In genomic region chr5:176536902-176537607, GRCh38 we compare ENCODE assay signal across 8 cellular contexts. TPM values are rescaled to one million over a fixed set of nuclear protein-coding genes. Genes with fewer than 3 reads are reported as not detected.
DNase-seq lines count a peak whose midpoint lies in the region; ATAC-seq and TF ChIP-seq lines count a peak whose summit lies in the region.

Gene RNF44 (minus strand): TSS chr5:176537402. CDS start chr5:176532472, 4,930 bp downstream.

- intact Hi-C loops in heart left ventricle (cut with DNase I): loop anchor here in 6 of 10 donors (1.0 to 10.0 kb wide), 8 partner anchors 89 to 468 kb away; partner anchors contain the start of genes FAF2 (in 5 of the 6), CLTB (in 3 of the 6), ARL10 (in 1 of the 6) and HIGD2A (in 1 of the 6)

- 0 to 1% (median 0%) methylated on average over 61 to 65 of the region's 65 CpGs for WGBS in adipose tissue, 3 donors
- WGBS in heart left ventricle, 4 donors: 0 to 2% (median 0%) methylated on average over 25 to 65 of the region's 65 CpGs

- peaks cover 15 to 78% (median 55%) of the 10 kb centered on the region in 12 donors for H3K4me1 ChIP-seq in heart left ventricle

- H3K27me3 ChIP-seq in heart left ventricle: no peaks in the 10 kb centered on the region

- H3K4me3 Mint-ChIP-seq in T-cell (peak within 1 kb of the TSS; percentile 97 to 99 (median 98)), type B pancreatic cell (peak within 1 kb of the TSS; percentile 99)

- TF ChIP-seq CTCF in GM13976 (IDR thresholded peaks at IDR 0.05; ENCODE audit: borderline replicate concordance, control extremely low read depth, extremely low read depth, insufficient read depth, missing control alignments) (no peak), heart left ventricle (IDR thresholded peaks at IDR 0.05) (no peak), type B pancreatic cell (conservative IDR thresholded peaks at IDR 0.05) (no peak)

- H3K36me3 ChIP-seq in heart left ventricle: peaks cover 0 to 2% (median under 1%) of the 10 kb centered on the region in 9 donors

- ATAC-seq in HG02870 (IDR thresholded peaks at IDR 0.05; ENCODE audit: unreplicated experiment) (peak; percentile 57), T-cell (replicated peaks in 1 of 4) (peak; percentile 63 to 70 (median 68)), heart left ventricle (peak; percentile 83 to 88 (median 88))

- peak in 1 of 2 donors; percentile 36 for TF ChIP-seq POLR2A in heart left ventricle (IDR thresholded peaks at IDR 0.05)

- CTCF ChIA-PET in T-cell (lab: Charles Lee): interaction anchor here (0.5 to 3.0 kb wide), 8 partner anchors 21 to 790 kb away, joined by 3 to 19 read pairs (median 4); partner anchors contain the start of gene FAF2 (in 1 of the 2)

- peaks cover 14% of the 10 kb centered on the region for H3K36me3 Mint-ChIP-seq in T-cell
- H3K36me3 Mint-ChIP-seq in type B pancreatic cell: peaks cover 3% of the 10 kb centered on the region

- in situ Hi-C loops in GM13976 (cut with MboI; ENCODE audit: low sequenced_read_pairs, unreplicated experiment): no loop called here

- H3K9me3 Mint-ChIP-seq in T-cell (no peaks in the 10 kb centered on the region), type B pancreatic cell (no peaks in the 10 kb centered on the region)

- no peaks in the 10 kb centered on the region for H3K9me3 ChIP-seq in heart left ventricle

- peak within 1 kb of the TSS; percentile 56 to 98 (median 88) for H3K4me3 ChIP-seq in heart left ventricle

- H3K27me3 Mint-ChIP-seq in T-cell: no peaks in the 10 kb centered on the region
- no peaks in the 10 kb centered on the region for H3K27me3 Mint-ChIP-seq in type B pancreatic cell

- H3K27ac Mint-ChIP-seq in T-cell: peak within 1 kb of the TSS; percentile 100
- H3K27ac Mint-ChIP-seq in type B pancreatic cell: peak within 1 kb of the TSS; percentile 100

- DNase-seq in GM13976 (ENCODE audit: low spot score) (peak; percentile 94), NCI-H146 (lab: John Stamatoyannopoulos, UW) (peak; percentile 94), T-cell (peak; percentile 96 to 100 (median 99)), heart left ventricle (peak; percentile 97 to 99 (median 98)), pons (ENCODE audit: low spot score) (peak; percentile 97), type B pancreatic cell (ENCODE audit: extremely low spot score, unreplicated experiment) (peak; percentile 99)

- POLR2A ChIA-PET in T-cell (lab: Charles Lee): interaction anchor here (0.6 to 2.6 kb wide), 5 partner anchors 10 to 174 kb away, joined by 3 to 9 read pairs (median 3); partner anchors contain the start of gene FAF2 (in 1 of the 2)

- peaks cover 68 to 78% (median 69%) of the 10 kb centered on the region in 3 donors for H3K4me1 Mint-ChIP-seq in T-cell
- H3K4me1 Mint-ChIP-seq in type B pancreatic cell (ENCODE audit: unreplicated experiment): peaks cover 52% of the 10 kb centered on the region

- H3K27ac ChIP-seq in adipose tissue (ENCODE audit: low read depth, low read length) (peak within 1 kb of the TSS; percentile 96), heart left ventricle (peak within 1 kb of the TSS; percentile 92 to 100 (median 96))

RNA-seq across cellular contexts. Expression of gene RNF44, which starts in this region (rescaled TPM):
- total RNA-seq in T-cell (100 to 1,000 TPM; 250 to 319 (median 294) TPM), heart left ventricle (10 to 100 TPM in 8 of 9 donors, 1 to 10 TPM in 1; 9.2 to 35.7 (median 21.0) TPM), type B pancreatic cell (ENCODE audit: low replicate concordance) (85.8 and 103 TPM in 2 replicates)
- polyA plus RNA-seq in adipose tissue (10 to 100 TPM; 13.9 to 19.2 (median 17.0) TPM), heart left ventricle (10 to 100 TPM; 14.4 to 14.8 TPM)

Comparison
In these comparisons a context has a peak if more than half of its experiments do, and no peak if none do; other contexts are left out.
1. Peak in every context shown above with its lines: DNase-seq, ATAC-seq, H3K4me3 ChIP-seq and H3K27ac ChIP-seq.